In genomic region chr20:43457640-43458421, GRCh38 we compare ENCODE assay signal across 8 cellular contexts. TPM values are rescaled to one million over a fixed set of nuclear protein-coding genes. Genes with fewer than 3 reads are reported as not detected.
A peak's percentile ranks its signal among the peaks of the same experiment; 100 is the strongest.
DNase-seq lines count a peak whose midpoint lies in the region; ATAC-seq, FAIRE-seq and TF ChIP-seq lines count a peak whose summit lies in the region.

SRSF6 (plus strand) TSS chr20:43457896; CDS start chr20:43458034, 138 bp downstream.

- no peak for TF ChIP-seq CTCF in AG04449 (IDR thresholded peaks at IDR 0.05; ENCODE audit: insufficient read depth, low read length, missing control alignments)
- no peak for TF ChIP-seq CTCF in WTC11 (IDR thresholded peaks at IDR 0.05)
- TF ChIP-seq CTCF in bronchial epithelial cell (IDR thresholded peaks at IDR 0.05; ENCODE audit: insufficient read depth, low read length, severe bottlenecking): no peak
- no peak for TF ChIP-seq CTCF in spleen (IDR thresholded peaks at IDR 0.05 in 8 of 11, conservative IDR thresholded peaks at IDR 0.05 in 3 of 11)

- H3K27ac Mint-ChIP-seq in WTC11: peak within 1 kb of the TSS; percentile 97

- CTCF ChIA-PET in AG04449 (lab: Yijun Ruan, JAX) (no interaction called here), WTC11 (lab: Charles Lee) (interaction anchor here (0.6 to 3.6 kb wide), 6 partner anchors 9 to 210 kb away, joined by 3 to 18 read pairs (median 4); partner anchors contain the start of gene L3MBTL1)

- H3K4me1 ChIP-seq in spleen: peaks cover 14 to 55% (median 36%) of the 10 kb centered on the region in 6 donors

- FAIRE-seq in bronchial epithelial cell (lab: Jason Lieb, UNC): no peak

- WGBS in spleen, 5 donors: 0 to 1% (median 0%) methylated on average over 31 to 101 of the region's 101 CpGs

- intact Hi-C loops in spleen (cut with DNase I; ENCODE audit: low total_unique reads): loop anchor here (10.0 kb wide), 1 partner anchor 627 kb away; no protein-coding TSS in a partner anchor

- peak; percentile 28 for DNase-seq in AG04449 (ENCODE audit: low read depth, low spot score)
- peak; percentile 91 for DNase-seq in NCI-H2196 (lab: John Stamatoyannopoulos, UW; ENCODE audit: unreplicated experiment)
- peak; percentile 91 for DNase-seq in WTC11 (ENCODE audit: low spot score)
- DNase-seq in bronchial epithelial cell (ENCODE audit: low read depth): peak; percentile 67
- peak; percentile 91 for DNase-seq in inferior parietal cortex (ENCODE audit: extremely low spot score)
- DNase-seq in spleen: peak; percentile 98

- peaks cover 5% of the 10 kb centered on the region; the same call in 1 of the 2 replicates for H3K9me3 Mint-ChIP-seq in WTC11

- peaks cover 13% of the 10 kb centered on the region for H3K36me3 ChIP-seq in bronchial epithelial cell (ENCODE audit: control insufficient read depth, insufficient read depth, low read length)
- peaks cover 7 to 40% (median 35%) of the 10 kb centered on the region in 6 donors for H3K36me3 ChIP-seq in spleen

- H3K36me3 Mint-ChIP-seq in WTC11: peaks cover 38% of the 10 kb centered on the region

- no peaks in the 10 kb centered on the region for H3K9me3 ChIP-seq in spleen

- H3K27ac ChIP-seq in spleen: peak within 1 kb of the TSS; percentile 99 to 100 (median 100)

- H3K4me3 Mint-ChIP-seq in WTC11: peak within 1 kb of the TSS; percentile 83

- peaks cover 4% of the 10 kb centered on the region; the same call in 1 of the 2 replicates for H3K27me3 Mint-ChIP-seq in WTC11 (ENCODE audit: low read depth)

- peak; percentile 94 to 97 (median 96) for TF ChIP-seq POLR2A in spleen (IDR thresholded peaks at IDR 0.05)

- H3K4me1 Mint-ChIP-seq in WTC11: peaks cover 27% of the 10 kb centered on the region

- H3K27me3 ChIP-seq in bronchial epithelial cell (ENCODE audit: control insufficient read depth, insufficient read depth, low read length): no peaks in the 10 kb centered on the region
- no peaks in the 10 kb centered on the region for H3K27me3 ChIP-seq in spleen (replicated peaks in 1 of 7)

- POLR2A ChIA-PET in AG04449 (lab: Yijun Ruan, JAX) (interaction anchor here (0.5 to 1.8 kb wide), 19 partner anchors 8 to 1884 kb away, joined by 3 to 9 read pairs (median 3); partner anchors contain the start of genes IFT52 and L3MBTL1), WTC11 (lab: Charles Lee) (interaction anchor here (0.7 to 2.9 kb wide), 9 partner anchors 8 to 209 kb away, joined by 3 to 23 read pairs (median 6); partner anchors contain the start of genes IFT52, L3MBTL1 and MYBL2)

- ATAC-seq in GM18868 (IDR thresholded peaks at IDR 0.05; ENCODE audit: unreplicated experiment) (peak; percentile 78), HG03103 (IDR thresholded peaks at IDR 0.05; ENCODE audit: low read depth, unreplicated experiment) (peak; percentile 74), WTC11 (peak; percentile 79)

- H3K4me3 ChIP-seq in AG04449 (ENCODE audit: low read depth, low read length): peak within 1 kb of the TSS; percentile 92
- H3K4me3 ChIP-seq in bronchial epithelial cell (ENCODE audit: low read depth, low read length): peak within 1 kb of the TSS; percentile 97
- H3K4me3 ChIP-seq in spleen: peak within 1 kb of the TSS; percentile 64 to 91 (median 86)

TF ChIP-seq in WTC11, 78 proteins besides CTCF, POLR2A, EP300 and RAD21 (continues in another document):
- TF ChIP-seq TP53 (CRISPR knock-in tag; IDR thresholded peaks at IDR 0.05) (0 out of 2 replicates have a peak, but pooled peaks have one; percentile 27), ATF1 (CRISPR knock-in tag; IDR thresholded peaks at IDR 0.05) (0 out of 2 replicates have a peak, but pooled peaks have one; percentile 28), ZNF671 (CRISPR knock-in tag; IDR thresholded peaks at IDR 0.05) (0 out of 2 replicates have a peak, but pooled peaks have one; percentile 34), PRDM15 (CRISPR knock-in tag; IDR thresholded peaks at IDR 0.05) (0 out of 2 replicates have a peak, but pooled peaks have one; percentile 21), MYBL2 (CRISPR knock-in tag; IDR thresholded peaks at IDR 0.05) (peak; percentile 87), FOXK1 (CRISPR knock-in tag; IDR thresholded peaks at IDR 0.05) (peak; percentile 57), USF2 (CRISPR knock-in tag; IDR thresholded peaks at IDR 0.05) (peak; percentile 54), NR3C1 (CRISPR knock-in tag; conservative IDR thresholded peaks at IDR 0.05; ENCODE audit: low read depth) (no peak), RORB (CRISPR knock-in tag; IDR thresholded peaks at IDR 0.05) (0 out of 2 replicates have a peak, but pooled peaks have one; percentile 3), GTF2I (CRISPR knock-in tag; conservative IDR thresholded peaks at IDR 0.05) (no peak), ERG (CRISPR knock-in tag; IDR thresholded peaks at IDR 0.05) (no peak), E2F4 (CRISPR knock-in tag; IDR thresholded peaks at IDR 0.05; ENCODE audit: borderline replicate concordance, low read depth) (peak; percentile 79; the same call in 1 of the 2 replicates), IRF1 (CRISPR knock-in tag; IDR thresholded peaks at IDR 0.05) (peak; percentile 70), TEAD4 (CRISPR knock-in tag; IDR thresholded peaks at IDR 0.05) (peak; percentile 82), SMAD3 (CRISPR knock-in tag; IDR thresholded peaks at IDR 0.05; ENCODE audit: borderline replicate concordance) (0 out of 2 replicates have a peak, but pooled peaks have one; percentile 67), KAT7 (CRISPR knock-in tag; IDR thresholded peaks at IDR 0.05; ENCODE audit: borderline replicate concordance) (peak; percentile 29; the same call in 1 of the 2 replicates)

RNA-seq across cellular contexts. Expression of gene SRSF6, which starts in this region (rescaled TPM):
- total RNA-seq in WTC11 (2021) (107 to 141 TPM (median 139 TPM) in 3 replicates), bronchial epithelial cell (34.5 and 37.1 TPM in 2 replicates), spleen (100 to 1,000 TPM in 4 of 7 donors, 10 to 100 TPM in 3; 68.7 to 161 (median 123) TPM)
- polyA plus RNA-seq in spleen: 100 to 1,000 TPM in 1 of 3 donors, 10 to 100 TPM in 2; 82.2 to 113 (median 83.7) TPM

Comparison
In these comparisons a context has a peak if more than half of its experiments do, and no peak if none do; other contexts are left out.
1. Peak in every context shown above with its lines: DNase-seq, ATAC-seq, H3K4me3 ChIP-seq and H3K27ac ChIP-seq.
2. DNase-seq: peak in every context shown above with its lines; median percentile 98 in spleen; 91 in NCI-H2196; 91 in WTC11; 91 in inferior parietal cortex; 67 in bronchial epithelial cell; 28 in AG04449.